ENCODE assay signal across 1 cellular context in the genomic region with DNA sequence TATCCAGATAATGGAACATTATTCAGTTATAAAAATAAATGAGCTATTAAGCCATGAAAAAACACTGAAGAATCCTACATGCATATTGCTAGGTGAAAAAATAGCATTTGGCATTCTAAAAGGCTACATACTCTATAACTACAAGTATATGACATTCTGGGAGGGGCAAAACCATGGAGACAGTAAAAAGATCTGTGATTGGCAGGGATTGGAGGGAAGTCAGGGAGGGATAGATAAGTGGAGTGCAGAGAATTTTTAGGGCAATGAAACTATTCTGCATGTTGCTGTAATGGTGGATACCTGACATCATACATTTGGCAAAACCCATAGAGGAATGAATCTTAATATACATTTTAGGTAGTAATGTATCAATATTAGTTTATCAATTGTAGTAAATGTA.
TF ChIP-seq lines count a peak whose summit lies in the region.

No MANE protein-coding gene starts in this region.

TF ChIP-seq in K562, 482 proteins besides CTCF, POLR2A, EP300 and RAD21 (continued from another document):
- TF ChIP-seq CHD7 (IDR thresholded peaks at IDR 0.05; ENCODE audit: low read depth, low read length) = no peak
- TF ChIP-seq, protein P1, sequence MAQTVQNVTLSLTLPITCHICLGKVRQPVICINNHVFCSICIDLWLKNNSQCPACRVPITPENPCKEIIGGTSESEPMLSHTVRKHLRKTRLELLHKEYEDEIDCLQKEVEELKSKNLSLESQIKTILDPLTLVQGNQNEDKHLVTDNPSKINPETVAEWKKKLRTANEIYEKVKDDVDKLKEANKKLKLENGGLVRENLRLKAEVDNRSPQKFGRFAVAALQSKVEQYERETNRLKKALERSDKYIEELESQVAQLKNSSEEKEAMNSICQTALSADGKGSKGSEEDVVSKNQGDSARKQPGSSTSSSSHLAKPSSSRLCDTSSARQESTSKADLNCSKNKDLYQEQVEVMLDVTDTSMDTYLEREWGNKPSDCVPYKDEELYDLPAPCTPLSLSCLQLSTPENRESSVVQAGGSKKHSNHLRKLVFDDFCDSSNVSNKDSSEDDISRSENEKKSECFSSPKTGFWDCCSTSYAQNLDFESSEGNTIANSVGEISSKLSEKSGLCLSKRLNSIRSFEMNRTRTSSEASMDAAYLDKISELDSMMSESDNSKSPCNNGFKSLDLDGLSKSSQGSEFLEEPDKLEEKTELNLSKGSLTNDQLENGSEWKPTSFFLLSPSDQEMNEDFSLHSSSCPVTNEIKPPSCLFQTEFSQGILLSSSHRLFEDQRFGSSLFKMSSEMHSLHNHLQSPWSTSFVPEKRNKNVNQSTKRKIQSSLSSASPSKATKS (CRISPR knock-in tag; IDR thresholded peaks at IDR 0.05) = no peak
